In the genomic region with DNA sequence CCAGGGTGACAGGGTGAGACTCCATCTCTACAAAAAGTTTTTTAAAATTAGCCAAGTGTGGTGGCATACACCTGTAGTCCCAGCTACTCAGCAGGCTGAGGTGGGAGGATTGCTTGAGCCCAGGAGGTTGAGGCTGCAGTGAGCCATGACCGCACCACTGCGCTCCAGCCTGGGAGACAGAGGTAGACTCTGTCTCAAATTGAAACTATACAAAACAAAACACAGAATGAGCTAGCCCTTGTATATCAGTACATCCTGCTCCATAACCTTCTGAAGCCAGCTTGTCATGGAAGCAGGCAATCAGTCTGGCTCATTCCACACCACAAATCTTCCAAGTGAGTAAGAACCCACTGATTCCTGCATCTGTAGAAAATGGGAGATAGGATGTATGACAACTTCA, we compare ENCODE assay signal across 18 cellular contexts. TPM values are rescaled to one million over a fixed set of nuclear protein-coding genes. Genes with fewer than 3 reads are reported as not detected.
DNase-seq lines count a peak whose midpoint lies in the region; ATAC-seq and TF ChIP-seq lines count a peak whose summit lies in the region.
"Had no signal": no experiment of that assay in that cellular context is flagged by ENCODE, and none has a peak within 500 bp of the region (broad histone marks: within the 10 kb centered on the region; RNA-seq: fewer than 3 reads in every experiment).

No MANE protein-coding gene starts in this region.

- peak; percentile 3 for DNase-seq in Daoy (ENCODE audit: low read depth)
- DNase-seq in amniotic epithelial cell (ENCODE audit: low read depth): peak; percentile 37
- DNase-seq in stimulated activated CD4-positive, alpha-beta T cell treated with anti-CD3 and anti-CD28 coated beads, Interleukin-12 subunit alpha, Interleukin-12 subunit beta, amount 100 ng/mL, for 4 hours: no peak
- no peak for DNase-seq in osteocyte (ENCODE audit: extremely low spot score, unreplicated experiment)
- DNase-seq in NCI-H2227 treated with DMSO at 0.1 percent for 48 hours (lab: John Stamatoyannopoulos, UW): no peak
- no peak for DNase-seq in erythroblast (lab: John Stamatoyannopoulos, UW)
- DNase-seq: activated CD8-positive, alpha-beta T cell treated with anti-CD3 and anti-CD28 coated beads, Interleukin-2, amount 10 ng/mL, durations not matched to agents 7 days and 5 days; esophagus squamous epithelium; heart right ventricle; IMR-90; NCI-H226; posterior cingulate gyrus; stimulated activated naive CD8-positive, alpha-beta T cell treated with anti-CD3 and anti-CD28 coated beads, Interleukin-15, amount 100 ng/mL, for 72 hours had no signal

- H3K9me3 Mint-ChIP-seq in osteocyte (ENCODE audit: unreplicated experiment): peaks cover 5% of the 10 kb centered on the region
- H3K9me3 Mint-ChIP-seq: dendritic cell treated with granulocyte-macrophage colony-stimulating factor and Interleukin-4, amounts not matched to agents 40 ng/mL and 50 ng/mL, for 4 days; GM23338; stimulated activated naive CD8-positive, alpha-beta T cell treated with anti-CD3 and anti-CD28 coated beads, Interleukin-15, amount 100 ng/mL, for 72 hours had no signal

- TF ChIP-seq CTCF in osteocyte (IDR thresholded peaks at IDR 0.05): no peak

- no peak for TF ChIP-seq POLR2A in erythroblast (IDR thresholded peaks at IDR 0.05; ENCODE audit: low read length)

- H3K4me3 Mint-ChIP-seq in osteocyte (ENCODE audit: unreplicated experiment): no peak overlapping the region
- H3K4me3 Mint-ChIP-seq: activated CD8-positive, alpha-beta T cell treated with anti-CD3 and anti-CD28 coated beads, Interleukin-2, amount 10 ng/mL, durations not matched to agents 7 days and 5 days; dendritic cell treated with granulocyte-macrophage colony-stimulating factor and Interleukin-4, amounts not matched to agents 40 ng/mL and 50 ng/mL, for 4 days; GM23338; stimulated activated naive CD8-positive, alpha-beta T cell treated with anti-CD3 and anti-CD28 coated beads, Interleukin-15, amount 100 ng/mL, for 72 hours had no signal

- ATAC-seq in GM21360 (IDR thresholded peaks at IDR 0.05; ENCODE audit: unreplicated experiment) (peak; percentile 92), HG03066 (IDR thresholded peaks at IDR 0.05; ENCODE audit: low read depth, unreplicated experiment) (peak; percentile 73)
- ATAC-seq: activated CD8-positive, alpha-beta T cell treated with anti-CD3 and anti-CD28 coated beads, Interleukin-2, amount 10 ng/mL, durations not matched to agents 7 days and 5 days; GM23338; SK-N-SH treated with all-trans-retinoic acid at 6 μM for 48 hours had no signal

- no peaks in the 10 kb centered on the region for H3K27me3 Mint-ChIP-seq in osteocyte (ENCODE audit: unreplicated experiment)
- H3K27me3 Mint-ChIP-seq: dendritic cell treated with granulocyte-macrophage colony-stimulating factor and Interleukin-4, amounts not matched to agents 40 ng/mL and 50 ng/mL, for 4 days; stimulated activated naive CD8-positive, alpha-beta T cell treated with anti-CD3 and anti-CD28 coated beads, Interleukin-15, amount 100 ng/mL, for 72 hours had no signal

- H3K36me3 Mint-ChIP-seq in osteocyte (ENCODE audit: unreplicated experiment): peaks cover 2% of the 10 kb centered on the region

- peaks cover 3% of the 10 kb centered on the region for H3K4me1 Mint-ChIP-seq in osteocyte (ENCODE audit: unreplicated experiment)

- no peak overlapping the region for H3K27ac Mint-ChIP-seq in osteocyte (ENCODE audit: unreplicated experiment)
- H3K27ac Mint-ChIP-seq: stimulated activated naive CD8-positive, alpha-beta T cell treated with anti-CD3 and anti-CD28 coated beads, Interleukin-15, amount 100 ng/mL, for 72 hours had no signal

RNA-seq across cellular contexts. Expression of a gene that starts 49.0 kb away (rescaled TPM):
- 15.8 and 17.7 TPM in 2 replicates for total RNA-seq in Daoy (2014; rRNA removed; shearing (Covaris generic))
- 61.9 and 66.3 TPM in 2 replicates for total RNA-seq in osteocyte

Comparison
In these comparisons a context has a peak if more than half of its experiments do, and no peak if none do; other contexts are left out.
1. DNase-seq: peak in Daoy (single experiment) and amniotic epithelial cell (single experiment); none in stimulated activated CD4-positive, alpha-beta T cell treated with anti-CD3 and anti-CD28 coated beads, Interleukin-12 subunit alpha, Interleukin-12 subunit beta, amount 100 ng/mL, for 4 hours (single experiment), osteocyte (single experiment), NCI-H2227 treated with DMSO at 0.1 percent for 48 hours (single experiment) and erythroblast (0 of 2).